Comparison of ENCODE assay signal across 8 cellular contexts in the genomic region with DNA sequence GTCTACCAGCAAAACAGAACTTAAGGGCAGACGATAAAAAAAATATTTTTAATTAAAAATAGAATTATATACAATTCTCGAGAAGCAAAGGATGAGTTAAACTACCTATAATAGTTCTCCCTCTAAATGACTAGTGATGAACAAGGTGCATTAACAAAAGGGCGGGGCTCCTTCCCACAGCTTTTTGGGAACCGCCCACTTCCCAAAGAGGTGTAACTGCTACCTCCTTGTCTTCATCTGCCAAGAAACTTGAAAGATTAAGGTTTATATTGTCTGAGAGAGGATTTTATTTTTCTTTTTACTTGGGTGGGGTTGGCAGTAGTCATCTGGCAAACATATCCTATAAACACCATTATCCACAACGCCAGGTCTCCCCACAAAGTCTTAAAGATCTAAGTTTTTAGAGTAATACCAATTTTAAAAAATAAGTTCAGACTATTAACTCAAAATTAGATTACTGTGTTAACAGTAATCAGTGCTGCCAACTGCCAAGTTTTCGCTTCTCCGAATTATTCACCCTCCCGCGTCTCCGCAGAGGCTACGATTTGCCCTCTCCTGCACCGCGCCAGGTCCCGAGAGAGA. TPM values are rescaled to one million over a fixed set of nuclear protein-coding genes. Genes with fewer than 3 reads are reported as not detected.
A peak's percentile ranks its signal among the peaks of the same experiment; 100 is the strongest.
DNase-seq lines count a peak whose midpoint lies in the region; ATAC-seq, FAIRE-seq and TF ChIP-seq lines count a peak whose summit lies in the region.

No MANE protein-coding gene starts in this region.

- 0 out of 2 replicates have a peak overlapping the region, but pooled peaks have one; percentile 35 for H2AFZ ChIP-seq in H1 (ENCODE audit: low read length)

- TF ChIP-seq CTCF in heart left ventricle (IDR thresholded peaks at IDR 0.05), result no peak
- TF ChIP-seq CTCF in H1 (IDR thresholded peaks at IDR 0.05; ENCODE audit: control extremely low read depth in 1 of 3, insufficient read depth in 1 of 3, low read depth in 1 of 3, low read length in 3 of 3), result no peak

- H3K4me1 ChIP-seq in heart left ventricle (peaks cover 0 to 36% (median 16%) of the 10 kb centered on the region in 12 donors), H1 (replicated peaks in 1 of 4; ENCODE audit: control insufficient read depth in 3 of 4, insufficient read depth in 4 of 4, low read length in 3 of 4) (no peaks in the 10 kb centered on the region), aorta (ENCODE audit: control insufficient read depth in 1 of 2, insufficient read depth in 2 of 2, low read length in 2 of 2) (no peaks in the 10 kb centered on the region)

- TF ChIP-seq RAD21 in H1 (IDR thresholded peaks at IDR 0.05 in 1 of 2, conservative IDR thresholded peaks at IDR 0.05 in 1 of 2; ENCODE audit: low read depth in 2 of 2, low read length in 2 of 2), result no peak

- no peak overlapping the region for H3K23ac ChIP-seq in H1 (ENCODE audit: insufficient read length)

- peak overlapping the region; percentile 31 to 83 (median 71); a peak in 6 of 7 replicates for H3K9ac ChIP-seq in H1 (replicated peaks in 1 of 4; ENCODE audit: extremely low read depth in 1 of 4, low read depth in 3 of 4, low read length in 3 of 4)

- no peak overlapping the region for H2BK15ac ChIP-seq in H1 (ENCODE audit: low read length)

- ATAC-seq in heart left ventricle, result peak in 2 of 4 donors; percentile 19 to 51
- no peak for ATAC-seq in Right ventricle myocardium superior (ENCODE audit: poor library complexity)
- no peak for ATAC-seq in T-cell (replicated peaks in 1 of 4)
- ATAC-seq in naive B cell (ENCODE audit: low read depth in 2 of 2), result no peak
- ATAC-seq in aorta (ENCODE audit: low FRiP score), result no peak
- no peak for ATAC-seq in HG02973 (IDR thresholded peaks at IDR 0.05; ENCODE audit: unreplicated experiment)

- H3K14ac ChIP-seq in H1 (ENCODE audit: insufficient read length), result no peak overlapping the region

- no peaks in the 10 kb centered on the region; the same call in 1 of the 2 replicates for H3K23me2 ChIP-seq in H1 (ENCODE audit: low read depth, low read length)

- 2% methylated on average over 14 of the region's 14 CpGs for WGBS in heart left ventricle, 4 donors
- 2% methylated on average over 14 of the region's 14 CpGs; no CpG with 5 or more reads in 1 of the 2 experiments for WGBS in H1 (ENCODE audit: extremely low coverage in 1 of 2, insufficient coverage in 1 of 2, insufficient read length in 1 of 2, insufficient replicate concordance in 2 of 2, low coverage in 1 of 2, low lambda C conversion rate in 2 of 2, missing lambda C conversion rate in 1 of 2), 2 experiments
- 1 to 2% methylated on average over 14 of the region's 14 CpGs for WGBS in aorta, 2 donors

- POLR2A ChIA-PET in T-cell (lab: Charles Lee) (interaction anchor here in 1 of 2 donors (0.6 to 1.8 kb wide), 2 partner anchors 18 to 824 kb away, joined by 3 to 12 read pairs; a partner anchor contains a TSS), H1 (lab: Charles Lee; ENCODE audit: partially characterized antibody) (interaction anchor here (1.9 kb wide), 1 partner anchor 13 kb away, joined by 5 read pairs; no protein-coding TSS in a partner anchor)

- H3K9me3 ChIP-seq in heart left ventricle, result no peaks in the 10 kb centered on the region
- H3K9me3 ChIP-seq in H1 (ENCODE audit: insufficient read depth in 2 of 2, low read depth in 1 of 2, low read length in 1 of 2), result no peaks in the 10 kb centered on the region
- no peaks in the 10 kb centered on the region for H3K9me3 ChIP-seq in aorta (ENCODE audit: control insufficient read depth, low read length)

- H2AK5ac ChIP-seq in H1 (ENCODE audit: low read depth, low read length), result no peak overlapping the region

- H3K18ac ChIP-seq in H1 (ENCODE audit: extremely low read depth, low read length), result no peak overlapping the region

- no peak for TF ChIP-seq POLR2A in heart left ventricle (IDR thresholded peaks at IDR 0.05)
- TF ChIP-seq POLR2A in H1 (IDR thresholded peaks at IDR 0.05; ENCODE audit: control extremely low read depth in 1 of 2, low read depth in 2 of 2, low read length in 2 of 2), result no peak

- H3K27ac ChIP-seq in heart left ventricle (peak overlapping the region; percentile 89 to 95 (median 92)), H1 (ENCODE audit: low read depth, low read length) (peak overlapping the region; percentile 61; the same call in 1 of the 2 replicates), aorta (ENCODE audit: low read depth in 1 of 2, low read length in 2 of 2) (peak overlapping the region in 1 of 2 donors; percentile 91)

- no peak overlapping the region for H2BK20ac ChIP-seq in H1 (ENCODE audit: low read length)

- H3K4ac ChIP-seq in H1 (replicated peaks; ENCODE audit: insufficient read length, low read depth, low read length), result no peak overlapping the region

- H3K27me3 ChIP-seq in heart left ventricle (no peaks in the 10 kb centered on the region), H1 (replicated peaks in 1 of 4; ENCODE audit: control insufficient read depth in 3 of 4, extremely low read depth in 1 of 4, insufficient read depth in 3 of 4, low read length in 3 of 4) (no peaks in the 10 kb centered on the region), aorta (ENCODE audit: control insufficient read depth in 1 of 2, insufficient read depth in 2 of 2, low read length in 1 of 2) (no peaks in the 10 kb centered on the region)

- no peaks in the 10 kb centered on the region for H3K79me1 ChIP-seq in H1 (ENCODE audit: low read depth, low read length)

- TF ChIP-seq EP300 in H1 (IDR thresholded peaks at IDR 0.05; ENCODE audit: borderline replicate concordance in 1 of 2, low read depth in 2 of 2, low read length in 2 of 2), result no peak

- H3K9me3 Mint-ChIP-seq in T-cell, result no peaks in the 10 kb centered on the region
- no peaks in the 10 kb centered on the region for H3K9me3 Mint-ChIP-seq in naive B cell

- H2BK120ac ChIP-seq in H1 (replicated peaks; ENCODE audit: low read depth, low read length), result no peak overlapping the region

- H3K4me1 Mint-ChIP-seq in T-cell, result peaks cover 37 to 43% (median 41%) of the 10 kb centered on the region in 3 donors
- peaks cover 22 to 33% (median 29%) of the 10 kb centered on the region in 3 donors for H3K4me1 Mint-ChIP-seq in naive B cell

- DNase-seq in heart left ventricle (no peak), Right ventricle myocardium superior (no peak), T-cell (peak in 1 of 34 experiments; percentile 17), H1 (ENCODE audit: low read depth in 1 of 2, low spot score in 2 of 2) (no peak), naive B cell (no peak), aorta (no peak), HTR-8/SVneo (ENCODE audit: insufficient read length, low spot score) (no peak)

- H3K79me2 ChIP-seq in H1 (ENCODE audit: control insufficient read depth in 1 of 2, insufficient read depth in 2 of 2, low read length in 2 of 2), result peaks cover 0 to 26% of the 10 kb centered on the region in 2 experiments; a peak in 2 of 4 replicates

- H3K27ac Mint-ChIP-seq in T-cell, result peak overlapping the region; percentile 91 to 95
- peak overlapping the region; percentile 94 to 99 (median 97) for H3K27ac Mint-ChIP-seq in naive B cell

- no peak for FAIRE-seq in H1 (lab: Jason Lieb, UNC)
- no peak for FAIRE-seq in HTR-8/SVneo (lab: Jason Lieb, UNC)

- H3K56ac ChIP-seq in H1 (replicated peaks; ENCODE audit: insufficient read length, low read depth, low read length), result no peak overlapping the region

- H3K27me3 Mint-ChIP-seq in T-cell (no peaks in the 10 kb centered on the region), naive B cell (no peaks in the 10 kb centered on the region)

- H3K36me3 Mint-ChIP-seq in T-cell (peaks cover 8% of the 10 kb centered on the region), naive B cell (no peaks in the 10 kb centered on the region)

- intact Hi-C loops in heart left ventricle (cut with DNase I) (loop anchor here in 1 of 10 donors (5.0 kb wide), 1 partner anchor 686 kb away; a partner anchor contains a TSS), Right ventricle myocardium superior (cut with DNase I) (no loop called here), aorta (cut with DNase I) (no loop called here)

- peaks cover 0 to 9% (median 0%) of the 10 kb centered on the region in 9 donors for H3K36me3 ChIP-seq in heart left ventricle
- H3K36me3 ChIP-seq in H1 (ENCODE audit: control insufficient read depth in 2 of 4, insufficient read depth in 4 of 4, low read length in 3 of 4), result no peaks in the 10 kb centered on the region
- no peaks in the 10 kb centered on the region for H3K36me3 ChIP-seq in aorta (ENCODE audit: control insufficient read depth in 1 of 2, insufficient read depth in 2 of 2, low read length in 1 of 2)

- H3K4me3 Mint-ChIP-seq in T-cell (peak overlapping the region; percentile 96 to 98 (median 97)), naive B cell (peak overlapping the region; percentile 83 to 99 (median 96))

- CTCF ChIA-PET in T-cell (lab: Charles Lee) (interaction anchor here in 1 of 2 donors (1.0 kb wide), 1 partner anchor 10 kb away, joined by 4 read pairs; no protein-coding TSS in a partner anchor), H1 (lab: Charles Lee; ENCODE audit: partially characterized antibody) (interaction anchor here (0.6 to 1.5 kb wide), 2 partner anchors 10 to 595 kb away, joined by 3 to 4 read pairs; no protein-coding TSS in a partner anchor)

- H4K20me1 ChIP-seq in H1 (replicated peaks in 1 of 2; ENCODE audit: control insufficient read depth in 1 of 2, insufficient read depth in 2 of 2, low read length in 2 of 2), result no peaks in the 10 kb centered on the region

- peak overlapping the region; percentile 91; the same call in 1 of the 2 replicates for H4K8ac ChIP-seq in H1 (ENCODE audit: extremely low read depth, insufficient read depth, low read length)

- no peak overlapping the region for H4K5ac ChIP-seq in H1 (ENCODE audit: insufficient read length, low read depth, low read length)

- no peak overlapping the region for H2BK5ac ChIP-seq in H1 (ENCODE audit: low read depth, low read length)

- H3K4me2 ChIP-seq in H1 (ENCODE audit: insufficient read depth in 1 of 2, low read depth in 2 of 2, low read length in 2 of 2), result peak overlapping the region; percentile 39 to 70

- H3K4me3 ChIP-seq in heart left ventricle (peak overlapping the region; percentile 66 to 91 (median 78)), H1 (ENCODE audit: extremely low read depth in 1 of 4, insufficient read depth in 2 of 4, low read depth in 3 of 4, low read length in 4 of 4) (peak overlapping the region; percentile 45 to 89 (median 84)), aorta (ENCODE audit: low read length in 2 of 2) (peak overlapping the region; percentile 43 to 49)

- H2BK12ac ChIP-seq in H1 (ENCODE audit: low read depth, low read length), result no peak overlapping the region

- no peak overlapping the region for H4K91ac ChIP-seq in H1 (replicated peaks; ENCODE audit: insufficient read length, low read length)

RNA-seq across cellular contexts. Expression of a gene that starts 0.9 kb away (rescaled TPM):
- 10 to 100 TPM; 26.0 to 43.0 (median 33.3) TPM for total RNA-seq in heart left ventricle
- 10 to 100 TPM in 1 of 2 donors, 1 to 10 TPM in 1; 9.9 to 11.7 TPM for polyA plus RNA-seq in heart left ventricle
- total RNA-seq in Right ventricle myocardium superior, result 31.3 TPM
- 10 to 100 TPM; 65.1 to 88.9 (median 82.9) TPM for total RNA-seq in T-cell
- 26.1 and 26.7 TPM in 2 replicates for total RNA-seq in H1 (2021; fragmentation: NEBNext Ultra II Directional; extraction: Animal tissue kit (Norgen Biotek cat#: 25700))
- polyA plus RNA-seq in H1 (2011; rRNA removed), result 3.9 and 4.2 TPM in 2 replicates
- 5.5 TPM for polyA plus RNA-seq in H1 (2011; cell fraction: cytosol; rRNA removed)
- polyA plus RNA-seq in H1 (2011; cell fraction: nucleus; rRNA removed), result 8.0 TPM
- 4.7 to 10.3 TPM (median 6.0 TPM) in 4 replicates for polyA plus RNA-seq in H1 (2012, experiment 1 of 2)
- 0.66 TPM for polyA plus RNA-seq in H1 (2012, experiment 2 of 2)
- 10.0 TPM for polyA plus RNA-seq in H1 (2013, experiment 1 of 2)
- 8.7 TPM for polyA plus RNA-seq in H1 (2013, experiment 2 of 2)
- 18.1 and 31.3 TPM in 2 replicates for polyA minus RNA-seq in H1 (2011; rRNA and poly(A)+ RNA removed)
- polyA minus RNA-seq in H1 (2011; cell fraction: cytosol; rRNA and poly(A)+ RNA removed), result 11.0 TPM
- polyA minus RNA-seq in H1 (2011; cell fraction: nucleus; rRNA and poly(A)+ RNA removed), result 50.9 TPM
- 10 to 100 TPM in 5 of 6 donors, 1 to 10 TPM in 1; 9.7 to 29.8 (median 20.7) TPM for polyA plus RNA-seq in naive B cell (ENCODE audit: low read depth in 6 of 6)
- 10 to 100 TPM; 90.8 to 91.0 TPM for total RNA-seq in aorta
- polyA plus RNA-seq in aorta, result 10 to 100 TPM in 1 of 2 donors, 1 to 10 TPM in 1; 5.1 to 21.6 TPM

RNA-seq across cellular contexts. Expression of a gene that starts 18.0 kb away (rescaled TPM):
- total RNA-seq in heart left ventricle, result 10 to 100 TPM in 5 of 9 donors, 1 to 10 TPM in 4; 5.3 to 14.8 (median 11.2) TPM
- polyA plus RNA-seq in heart left ventricle, result 10 to 100 TPM in 1 of 2 donors, 1 to 10 TPM in 1; 3.4 to 11.1 TPM
- total RNA-seq in Right ventricle myocardium superior, result 10.3 TPM
- total RNA-seq in T-cell, result 1 to 10 TPM; 3.9 to 7.7 (median 5.4) TPM
- total RNA-seq in H1 (2021; fragmentation: NEBNext Ultra II Directional; extraction: Animal tissue kit (Norgen Biotek cat#: 25700)), result 10.9 and 11.8 TPM in 2 replicates
- polyA plus RNA-seq in H1 (2011; rRNA removed), result 1.9 and 4.4 TPM in 2 replicates
- polyA plus RNA-seq in H1 (2011; cell fraction: cytosol; rRNA removed), result 7.3 TPM
- 1.4 TPM for polyA plus RNA-seq in H1 (2011; cell fraction: nucleus; rRNA removed)
- polyA plus RNA-seq in H1 (2012, experiment 1 of 2), result 5.7 to 10.2 TPM (median 7.1 TPM) in 4 replicates
- polyA plus RNA-seq in H1 (2012, experiment 2 of 2), result 0.71 TPM
- 6.8 TPM for polyA plus RNA-seq in H1 (2013, experiment 1 of 2)
- 6.4 TPM for polyA plus RNA-seq in H1 (2013, experiment 2 of 2)
- polyA minus RNA-seq in H1 (2011; rRNA and poly(A)+ RNA removed), result 3.1 and 3.3 TPM in 2 replicates
- polyA minus RNA-seq in H1 (2011; cell fraction: cytosol; rRNA and poly(A)+ RNA removed), result 4.1 TPM
- polyA minus RNA-seq in H1 (2011; cell fraction: nucleus; rRNA and poly(A)+ RNA removed), result 9.8 TPM
- 1 to 10 TPM; 1.4 to 5.0 (median 3.1) TPM for polyA plus RNA-seq in naive B cell (ENCODE audit: low read depth in 6 of 6)
- 10 to 100 TPM; 13.4 to 14.9 TPM for total RNA-seq in aorta
- 10 to 100 TPM in 1 of 2 donors, 1 to 10 TPM in 1; 9.6 to 20.9 TPM for polyA plus RNA-seq in aorta
